Comparison of ENCODE assay signal across 9 cellular contexts in genomic region chrX:49183701-49184281, GRCh38. TPM values are rescaled to one million over a fixed set of nuclear protein-coding genes. Genes with fewer than 3 reads are reported as not detected.
DNase-seq lines count a peak whose midpoint lies in the region; ATAC-seq and TF ChIP-seq lines count a peak whose summit lies in the region.
"Had no signal": no experiment of that assay in that cellular context is flagged by ENCODE, and none has a peak within 500 bp of the region (broad histone marks: within the 10 kb centered on the region; RNA-seq: fewer than 3 reads in every experiment).

No MANE protein-coding gene starts in this region.

- H3K27ac ChIP-seq in GM23338 (ENCODE audit: low read depth) (no peak overlapping the region), SK-N-MC (no peak overlapping the region)

- DNase-seq in GM23338 (ENCODE audit: low spot score) (no peak), SK-N-MC (ENCODE audit: low read depth, low spot score) (no peak), fibroblast of pulmonary artery (ENCODE audit: low read depth) (no peak), skeletal muscle cell (ENCODE audit: low read depth) (no peak), NCI-H524 (lab: John Stamatoyannopoulos, UW) (no peak), NCI-H2107 treated with DMSO at 0.1 percent for 48 hours (lab: John Stamatoyannopoulos, UW; ENCODE audit: unreplicated experiment) (no peak), GOT3 (lab: John Stamatoyannopoulos, UW) (no peak)
- DNase-seq: activated CD4-positive, CD25-positive, alpha-beta regulatory T cell; cortex of kidney had no signal

- H2AFZ ChIP-seq in GM23338, result no peak overlapping the region

- peak overlapping the region; percentile 72 for H3K27ac Mint-ChIP-seq in GM23338

- H3K4me3 Mint-ChIP-seq in GM23338, result peak overlapping the region; percentile 80

- ATAC-seq in GM23338, result peak; percentile 2; the same call in 2 of the 3 replicates

- H4K20me1 ChIP-seq in GM23338 (replicated peaks; ENCODE audit: insufficient read depth), result no peaks in the 10 kb centered on the region

- H3K4me1 ChIP-seq in GM23338 (ENCODE audit: insufficient read depth), result no peaks in the 10 kb centered on the region

- H3K36me3 Mint-ChIP-seq in GM23338 (ENCODE audit: low read depth), result peaks cover 24% of the 10 kb centered on the region

- H3K9me3 ChIP-seq in SK-N-MC (ENCODE audit: low read depth, low read length), result no peaks in the 10 kb centered on the region

- H3K36me3 ChIP-seq in GM23338 (ENCODE audit: insufficient read depth) (no peaks in the 10 kb centered on the region), SK-N-MC (ENCODE audit: insufficient read depth, low read length) (no peaks in the 10 kb centered on the region)

- TF ChIP-seq CTCF in GM23338 (conservative IDR thresholded peaks at IDR 0.05; ENCODE audit: low read depth in 2 of 2) (no peak), fibroblast of pulmonary artery (IDR thresholded peaks at IDR 0.05; ENCODE audit: low read length, missing control alignments) (no peak)

- peak overlapping the region; percentile 67; the same call in 1 of the 2 replicates for H3K4me2 ChIP-seq in GM23338

- H3K27me3 Mint-ChIP-seq in GM23338 (ENCODE audit: insufficient read depth, low read depth, poor library complexity), result peaks cover 7% of the 10 kb centered on the region

- H3K9me3 Mint-ChIP-seq in GM23338, result no peaks in the 10 kb centered on the region

- no peaks in the 10 kb centered on the region; the same call in 1 of the 2 replicates for H3F3A ChIP-seq in GM23338 (replicated peaks; ENCODE audit: low read depth)

- H3K9me2 ChIP-seq in GM23338 (ENCODE audit: insufficient read depth), result no peaks in the 10 kb centered on the region

- H3K4me1 Mint-ChIP-seq in GM23338, result peaks cover 16% of the 10 kb centered on the region

- no peak overlapping the region for H3K9ac ChIP-seq in SK-N-MC (ENCODE audit: insufficient read length)

- H3K4me3 ChIP-seq in GM23338, result no peak overlapping the region
- peak overlapping the region; percentile 66 for H3K4me3 ChIP-seq in SK-N-MC
- H3K4me3 ChIP-seq in fibroblast of pulmonary artery (replicated peaks; ENCODE audit: low read depth, low read length), result peak overlapping the region; percentile 27
- H3K4me3 ChIP-seq in skeletal muscle cell (ENCODE audit: low read depth, low read length), result peak overlapping the region; percentile 15

- H3K79me2 ChIP-seq in GM23338 (replicated peaks; ENCODE audit: insufficient read depth), result no peaks in the 10 kb centered on the region

- no peaks in the 10 kb centered on the region for H3K27me3 ChIP-seq in GM23338 (ENCODE audit: insufficient read depth)

TF ChIP-seq in GM23338, 12 proteins besides CTCF, POLR2A, EP300 and RAD21 (continues in another document):
- no peak for TF ChIP-seq ZNF331 (CRISPR knock-in tag; IDR thresholded peaks at IDR 0.05; ENCODE audit: low read depth)
- TF ChIP-seq POLR2AphosphoS5 (IDR thresholded peaks at IDR 0.05; ENCODE audit: low read depth), result no peak
- TF ChIP-seq NANOG (IDR thresholded peaks at IDR 0.05; ENCODE audit: borderline replicate concordance), result no peak
- TF ChIP-seq CREB1 (CRISPR knock-in tag; IDR thresholded peaks at IDR 0.05; ENCODE audit: low read depth), result no peak
- no peak for TF ChIP-seq EZH2 (IDR thresholded peaks at IDR 0.05; ENCODE audit: low read depth, unreplicated experiment)
- no peak for TF ChIP-seq EZH2phosphoT487 (IDR thresholded peaks at IDR 0.05; ENCODE audit: unreplicated experiment)
- TF ChIP-seq REST (IDR thresholded peaks at IDR 0.05; ENCODE audit: unreplicated experiment), result no peak
- no peak for TF ChIP-seq STAT1 (IDR thresholded peaks at IDR 0.05; ENCODE audit: unreplicated experiment)

RNA-seq across cellular contexts. Expression of gene PRICKLE3, which starts 2.4 kb away (rescaled TPM):
- 13.7 and 21.4 TPM in 2 replicates for total RNA-seq in GM23338 (2014; rRNA removed; shearing (Covaris generic))
- 4.7 and 5.2 TPM in 2 replicates for polyA plus RNA-seq in GM23338 (2016; fragmentation: Nextera tagmentation; extraction: Ambion mirVana)

RNA-seq across cellular contexts. Expression of gene PLP2, which starts 12.1 kb away (rescaled TPM):
- total RNA-seq in GM23338 (2014; rRNA removed; shearing (Covaris generic)), result 1.6 and 3.4 TPM in 2 replicates
- 9.5 and 10.1 TPM in 2 replicates for polyA plus RNA-seq in GM23338 (2016; fragmentation: Nextera tagmentation; extraction: Ambion mirVana)

RNA-seq across cellular contexts. Expression of gene SYP, which starts 16.2 kb away (rescaled TPM):
- 7.3 and 9.1 TPM in 2 replicates for total RNA-seq in GM23338 (2014; rRNA removed; shearing (Covaris generic))
- 2.5 and 3.7 TPM in 2 replicates for polyA plus RNA-seq in GM23338 (2016; fragmentation: Nextera tagmentation; extraction: Ambion mirVana)

RNA-seq across cellular contexts. Expression of gene MAGIX, which starts 21.2 kb away (rescaled TPM):
- total RNA-seq in GM23338 (2014; rRNA removed; shearing (Covaris generic)), result 0.83 and 2.1 TPM in 2 replicates
- polyA plus RNA-seq in GM23338 (2016; fragmentation: Nextera tagmentation; extraction: Ambion mirVana), result 0.66 and 1.6 TPM in 2 replicates

RNA-seq across cellular contexts. Expression of gene CACNA1F, which starts 49.3 kb away (rescaled TPM):
- total RNA-seq in GM23338 (2014; rRNA removed; shearing (Covaris generic)), result 0.35 and 0.90 TPM in 2 replicates
- 0.23 and 0.44 TPM in 2 replicates for polyA plus RNA-seq in GM23338 (2016; fragmentation: Nextera tagmentation; extraction: Ambion mirVana)
